ENCODE assay signal across 9 cellular contexts in the genomic region with DNA sequence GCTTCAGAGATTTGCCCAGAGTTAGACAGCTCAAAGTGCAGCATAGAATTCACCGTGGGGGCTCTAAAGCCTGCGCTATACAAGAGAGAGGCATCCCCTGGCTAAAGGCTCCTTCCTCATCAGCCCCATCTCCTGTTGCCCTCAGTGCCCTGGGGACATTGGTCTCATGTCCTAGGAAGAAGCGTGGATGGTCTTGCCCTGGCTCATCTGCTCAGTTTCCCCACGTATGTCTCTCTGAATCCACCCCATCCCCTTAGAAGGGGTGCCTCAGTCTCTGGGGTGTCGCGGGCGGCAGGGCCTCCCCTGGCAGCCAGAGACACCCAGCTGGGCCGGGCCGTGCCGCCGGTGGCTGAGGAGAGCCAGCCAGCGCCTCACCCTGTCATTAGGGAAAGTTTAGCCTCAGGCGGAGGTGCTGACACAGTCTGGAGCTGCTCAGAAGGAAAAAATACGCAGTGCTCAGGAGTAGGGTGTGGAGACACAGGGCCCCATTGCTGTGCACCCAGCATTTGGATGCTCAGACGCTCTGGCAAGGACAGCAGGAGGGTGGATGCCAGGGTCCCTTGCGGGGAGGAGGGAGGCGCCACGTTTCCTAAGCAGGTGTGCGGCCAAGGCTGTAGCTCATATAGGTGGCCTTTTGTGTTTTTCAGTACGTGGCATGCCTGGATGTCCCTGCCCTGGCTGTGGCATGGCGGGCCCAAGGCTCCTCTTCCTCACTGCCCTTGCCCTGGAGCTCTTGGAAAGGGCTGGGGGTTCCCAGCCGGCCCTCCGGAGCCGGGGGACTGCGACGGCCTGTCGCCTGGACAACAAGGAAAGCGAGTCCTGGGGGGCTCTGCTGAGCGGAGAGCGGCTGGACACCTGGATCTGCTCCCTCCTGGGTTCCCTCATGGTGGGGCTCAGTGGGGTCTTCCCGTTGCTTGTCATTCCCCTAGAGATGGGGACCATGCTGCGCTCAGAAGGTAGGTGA. TPM values are rescaled to one million over a fixed set of nuclear protein-coding genes. Genes with fewer than 3 reads are reported as not detected.
DNase-seq lines count a peak whose midpoint lies in the region; ATAC-seq and TF ChIP-seq lines count a peak whose summit lies in the region.
"Had no signal": no experiment of that assay in that cellular context is flagged by ENCODE, and none has a peak within 500 bp of the region (broad histone marks: within the 10 kb centered on the region; RNA-seq: fewer than 3 reads in every experiment).

No MANE protein-coding gene starts in this region.

- H3K4me2 ChIP-seq in DOHH2 (ENCODE audit: low read length): peak overlapping the region; percentile 87

- H3K79me2 ChIP-seq in DOHH2 (ENCODE audit: control insufficient read depth, low read length): no peaks in the 10 kb centered on the region

- ATAC-seq in Panc1 (no peak), HG03095 (IDR thresholded peaks at IDR 0.05; ENCODE audit: unreplicated experiment) (no peak), HG02981 (IDR thresholded peaks at IDR 0.05; ENCODE audit: unreplicated experiment) (no peak), HG03108 (IDR thresholded peaks at IDR 0.05; ENCODE audit: unreplicated experiment) (no peak)

- no peaks in the 10 kb centered on the region for H3K9me3 ChIP-seq in DOHH2 (ENCODE audit: control insufficient read depth, insufficient read depth, low read length)
- no peaks in the 10 kb centered on the region for H3K9me3 ChIP-seq in Panc1 (ENCODE audit: control insufficient read depth, insufficient read depth, low read depth, low read length)

- POLR2A ChIA-PET in Panc1 (lab: Charles Lee): interaction anchor here (0.6 kb wide), 2 partner anchors 11 to 25 kb away, joined by 3 to 5 read pairs; no protein-coding TSS in a partner anchor

- H3K9me2 ChIP-seq in DOHH2 (replicated peaks; ENCODE audit: control insufficient read depth, low read length): no peaks in the 10 kb centered on the region

- no peak overlapping the region for H3K27ac Mint-ChIP-seq in progenitor cell of endocrine pancreas

- intact Hi-C loops in Panc1 (cut with micrococcal nuclease; ENCODE audit: unreplicated experiment): no loop called here

- H3K36me3 ChIP-seq in DOHH2 (ENCODE audit: control insufficient read depth, low read length) (0 out of 2 replicates have a peak, but pooled peaks cover 3% of the 10 kb centered on the region), Panc1 (ENCODE audit: control insufficient read depth, insufficient read depth, low read length) (no peaks in the 10 kb centered on the region; the same call in 1 of the 2 replicates)

- no TSS peak for BruUV-seq in Panc1 (replicated peaks; lab: Mats Ljungman, UMichigan)

- H3K36me3 Mint-ChIP-seq in progenitor cell of endocrine pancreas (ENCODE audit: insufficient read depth): peaks cover 1% of the 10 kb centered on the region

- H3K27me3 Mint-ChIP-seq in progenitor cell of endocrine pancreas: no peaks in the 10 kb centered on the region

- TF ChIP-seq CTCF in DOHH2 (IDR thresholded peaks at IDR 0.05; ENCODE audit: low read depth, low read length, poor library complexity, severe bottlenecking): no peak
- TF ChIP-seq CTCF in Panc1 (IDR thresholded peaks at IDR 0.05): no peak
- TF ChIP-seq CTCF in epithelial cell of proximal tubule (conservative IDR thresholded peaks at IDR 0.05; ENCODE audit: low read depth, low read length): no peak
- no peak for TF ChIP-seq CTCF in progenitor cell of endocrine pancreas (IDR thresholded peaks at IDR 0.05; ENCODE audit: unreplicated experiment)

- peaks cover 13% of the 10 kb centered on the region for H3K4me1 Mint-ChIP-seq in progenitor cell of endocrine pancreas (ENCODE audit: low read depth)

- no peak for DNase-seq in Panc1 (ENCODE audit: low read depth, low spot score)
- no peak for DNase-seq in epithelial cell of proximal tubule (ENCODE audit: low read depth)
- no peak for DNase-seq in progenitor cell of endocrine pancreas (ENCODE audit: low spot score, unreplicated experiment)
- DNase-seq in ureter (ENCODE audit: low spot score): no peak
- DNase-seq: activated effector memory CD4-positive, alpha-beta T cell treated with Interleukin-2 at 50 U/mL for 16 hours had no signal

- CTCF ChIA-PET in Panc1 (lab: Charles Lee): no interaction called here

- H3K9me3 Mint-ChIP-seq in progenitor cell of endocrine pancreas (ENCODE audit: low read depth): no peaks in the 10 kb centered on the region

- in situ Hi-C loops in Panc1 (cut with HindIII; ENCODE audit: low pct_unique_long_range_greater_than_20kb, low sequenced_read_pairs): no loop called here

- H3K27ac ChIP-seq in DOHH2 (ENCODE audit: low read depth, low read length) (no peak overlapping the region), Panc1 (ENCODE audit: low read length) (peak overlapping the region; percentile 85)

- H3K4me3 ChIP-seq in DOHH2 (ENCODE audit: low read length): peak overlapping the region; percentile 90; the same call in 1 of the 2 replicates
- H3K4me3 ChIP-seq in Panc1 (ENCODE audit: low read depth in 2 of 2, low read length in 2 of 2): peak overlapping the region; percentile 66 to 90
- peak overlapping the region; percentile 96 for H3K4me3 ChIP-seq in epithelial cell of proximal tubule (ENCODE audit: low read depth, low read length)

- H3F3A ChIP-seq in DOHH2 (ENCODE audit: control insufficient read depth, insufficient read depth): peaks cover 17% of the 10 kb centered on the region

- H3K4me3 Mint-ChIP-seq in progenitor cell of endocrine pancreas (ENCODE audit: low read depth): peak overlapping the region; percentile 89

- H3K27me3 ChIP-seq in DOHH2 (ENCODE audit: control insufficient read depth, low read length) (no peaks in the 10 kb centered on the region), Panc1 (ENCODE audit: control insufficient read depth, insufficient read depth, low read length) (no peaks in the 10 kb centered on the region)

- no peaks in the 10 kb centered on the region for H4K20me1 ChIP-seq in DOHH2 (ENCODE audit: control insufficient read depth, insufficient read depth, low read depth, low read length)

- H3K4me1 ChIP-seq in DOHH2 (ENCODE audit: control insufficient read depth, low read length) (peaks cover 31% of the 10 kb centered on the region), Panc1 (ENCODE audit: control insufficient read depth, insufficient read depth, low read length) (peaks cover 17% of the 10 kb centered on the region)

RNA-seq across cellular contexts. Expression of gene SLC39A13, which starts 1.3 kb away (rescaled TPM):
- 50.2 TPM for total RNA-seq in Panc1 (2021; ENCODE audit: unreplicated experiment)
- 71.3 TPM for polyA plus RNA-seq in Panc1 (2012; ENCODE audit: insufficient read length)
- 64.5 and 73.5 TPM in 2 replicates for total RNA-seq in epithelial cell of proximal tubule
- 38.3 and 42.4 TPM in 2 replicates for total RNA-seq in progenitor cell of endocrine pancreas
- total RNA-seq in ureter: 40.4 TPM

RNA-seq across cellular contexts. Expression of gene PSMC3, which starts 16.5 kb away (rescaled TPM):
- total RNA-seq in Panc1 (2021; ENCODE audit: unreplicated experiment): 181 TPM
- polyA plus RNA-seq in Panc1 (2012; ENCODE audit: insufficient read length): 229 TPM
- 169 and 319 TPM in 2 replicates for total RNA-seq in epithelial cell of proximal tubule
- total RNA-seq in progenitor cell of endocrine pancreas: 101 and 103 TPM in 2 replicates
- total RNA-seq in ureter: 87.4 TPM

RNA-seq across cellular contexts. Expression of gene SPI1, which starts 31.4 kb away (rescaled TPM):
- total RNA-seq in Panc1 (2021; ENCODE audit: unreplicated experiment): 0.31 TPM
- polyA plus RNA-seq in Panc1 (2012; ENCODE audit: insufficient read length): not detected
- not detected in 2 replicates for total RNA-seq in epithelial cell of proximal tubule
- total RNA-seq in progenitor cell of endocrine pancreas: not detected in 2 replicates
- total RNA-seq in ureter: 10.6 TPM

RNA-seq across cellular contexts. Expression of gene RAPSN, which starts 39.2 kb away (rescaled TPM):
- total RNA-seq in Panc1 (2021; ENCODE audit: unreplicated experiment): 1.8 TPM
- polyA plus RNA-seq in Panc1 (2012; ENCODE audit: insufficient read length): 1.3 TPM
- total RNA-seq in epithelial cell of proximal tubule: not detected in 2 replicates
- total RNA-seq in progenitor cell of endocrine pancreas: 0.42 and 0.81 TPM in 2 replicates
- total RNA-seq in ureter: 0.44 TPM

RNA-seq across cellular contexts. Expression of gene MYBPC3, which starts 57.2 kb away (rescaled TPM):
- total RNA-seq in Panc1 (2021; ENCODE audit: unreplicated experiment) (not detected), epithelial cell of proximal tubule (not detected in 2 replicates), progenitor cell of endocrine pancreas (0.10 and 0.22 TPM in 2 replicates), ureter (0.18 TPM)
- polyA plus RNA-seq in Panc1 (2012; ENCODE audit: insufficient read length): not detected
